Comparison of ENCODE assay signal across 8 cellular contexts in the genomic region with DNA sequence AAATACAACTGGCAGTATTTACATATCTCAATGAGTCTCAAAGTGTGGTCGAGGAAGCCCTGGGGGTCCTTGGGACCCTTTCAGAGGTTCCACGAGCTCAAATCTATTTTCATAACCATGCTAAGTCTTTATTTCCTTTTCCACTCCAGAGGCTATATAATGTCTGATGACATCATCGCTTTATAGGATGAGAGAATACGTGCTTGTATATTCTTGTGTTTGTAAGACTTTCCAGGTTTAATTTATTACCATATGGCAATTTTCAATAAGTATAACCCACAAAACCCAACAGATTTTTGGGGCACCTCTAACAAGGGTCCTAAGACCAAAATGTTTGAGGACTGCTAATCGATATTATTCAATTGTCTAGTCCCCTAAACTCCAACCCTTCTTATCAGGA. TPM values are rescaled to one million over a fixed set of nuclear protein-coding genes. Genes with fewer than 3 reads are reported as not detected.
DNase-seq lines count a peak whose midpoint lies in the region; ATAC-seq and TF ChIP-seq lines count a peak whose summit lies in the region.

No MANE protein-coding gene starts in this region.

- H3K36me3 Mint-ChIP-seq in CD4-positive, CD25-positive, alpha-beta regulatory T cell: no peaks in the 10 kb centered on the region
- no peaks in the 10 kb centered on the region for H3K36me3 Mint-ChIP-seq in neural crest cell (ENCODE audit: low read depth)

- no peaks in the 10 kb centered on the region for H3K9me3 ChIP-seq in CD4-positive, CD25-positive, alpha-beta regulatory T cell (ENCODE audit: control insufficient read depth in 2 of 2, low read length in 2 of 2)

- H3K9me3 Mint-ChIP-seq in CD4-positive, CD25-positive, alpha-beta regulatory T cell: no peaks in the 10 kb centered on the region
- no peaks in the 10 kb centered on the region for H3K9me3 Mint-ChIP-seq in neural crest cell

- H3K27ac Mint-ChIP-seq in CD4-positive, CD25-positive, alpha-beta regulatory T cell: peak overlapping the region in 1 of 3 donors; percentile 96
- no peak overlapping the region for H3K27ac Mint-ChIP-seq in neural crest cell (ENCODE audit: unreplicated experiment)

- ATAC-seq in CD4-positive, CD25-positive, alpha-beta regulatory T cell (ENCODE audit: low read depth in 2 of 2): no peak

- in situ Hi-C loops in KBM-7 (cut with MboI; ENCODE audit: low pct_unique_long_range_greater_than_20kb, low sequenced_read_pairs): no loop called here

- peaks cover 5% of the 10 kb centered on the region for H3K27me3 Mint-ChIP-seq in CD4-positive, CD25-positive, alpha-beta regulatory T cell
- H3K27me3 Mint-ChIP-seq in neural crest cell (ENCODE audit: low read depth): no peaks in the 10 kb centered on the region

- DNase-seq in CD4-positive, CD25-positive, alpha-beta regulatory T cell: no peak
- peak; percentile 30 for DNase-seq in NCI-H146 treated with DMSO at 0.1 percent for 48 hours (lab: John Stamatoyannopoulos, UW; ENCODE audit: unreplicated experiment)
- DNase-seq in coronary artery (ENCODE audit: low spot score): no peak
- DNase-seq in neural crest cell (ENCODE audit: low read depth, low spot score): no peak
- no peak for DNase-seq in NCI-H345 (lab: John Stamatoyannopoulos, UW)
- no peak for DNase-seq in caudate nucleus (lab: John Stamatoyannopoulos, UW)
- no peak for DNase-seq in KBM-7
- no peak for DNase-seq in medulla oblongata (ENCODE audit: extremely low spot score)

- H3K27me3 ChIP-seq in CD4-positive, CD25-positive, alpha-beta regulatory T cell (ENCODE audit: control insufficient read depth, insufficient read depth, low read length): no peaks in the 10 kb centered on the region

- H3K36me3 ChIP-seq in CD4-positive, CD25-positive, alpha-beta regulatory T cell (ENCODE audit: control insufficient read depth, insufficient read depth, low read length): no peaks in the 10 kb centered on the region

- H3K4me1 ChIP-seq in CD4-positive, CD25-positive, alpha-beta regulatory T cell (ENCODE audit: control insufficient read depth, insufficient read depth, low read length, poor library complexity, severe bottlenecking): peaks cover 26% of the 10 kb centered on the region

- no peak for TF ChIP-seq CTCF in coronary artery (IDR thresholded peaks at IDR 0.05)
- TF ChIP-seq CTCF in neural crest cell (conservative IDR thresholded peaks at IDR 0.05): no peak

- peak overlapping the region; percentile 95 to 97 (median 96) for H3K4me3 Mint-ChIP-seq in CD4-positive, CD25-positive, alpha-beta regulatory T cell
- H3K4me3 Mint-ChIP-seq in neural crest cell: peak overlapping the region; percentile 90

- peak overlapping the region; percentile 93 for H3K4me3 ChIP-seq in CD4-positive, CD25-positive, alpha-beta regulatory T cell (ENCODE audit: low read depth, low read length)
- peak overlapping the region; percentile 95 for H3K4me3 ChIP-seq in coronary artery

- H3K4me1 Mint-ChIP-seq in CD4-positive, CD25-positive, alpha-beta regulatory T cell: peaks cover 18 to 54% (median 39%) of the 10 kb centered on the region in 4 donors
- H3K4me1 Mint-ChIP-seq in neural crest cell: peaks cover 53% of the 10 kb centered on the region

- no peak overlapping the region for H3K27ac ChIP-seq in CD4-positive, CD25-positive, alpha-beta regulatory T cell (ENCODE audit: insufficient read depth, low read length, poor library complexity, severe bottlenecking)
- H3K27ac ChIP-seq in coronary artery: peak overlapping the region; percentile 99 to 100
- H3K27ac ChIP-seq in caudate nucleus (ENCODE audit: low read depth, low read length): no peak overlapping the region

RNA-seq across cellular contexts. Expression of a gene that starts 1.4 kb away (rescaled TPM):
- total RNA-seq in CD4-positive, CD25-positive, alpha-beta regulatory T cell: 4.3 TPM
- 1 to 10 TPM in 1 of 4 donors, under 1 TPM in 3; 0.48 to 1.2 (median 0.72) TPM for polyA plus RNA-seq in CD4-positive, CD25-positive, alpha-beta regulatory T cell
- total RNA-seq in neural crest cell: 12.2 and 12.6 TPM in 2 replicates

RNA-seq across cellular contexts. Expression of a gene that starts 59.9 kb away (rescaled TPM):
- not detected for total RNA-seq in CD4-positive, CD25-positive, alpha-beta regulatory T cell
- not detected for polyA plus RNA-seq in CD4-positive, CD25-positive, alpha-beta regulatory T cell
- total RNA-seq in neural crest cell: 7.5 TPM in 2 replicates

Comparison
In these comparisons a context has a peak if more than half of its experiments do, and no peak if none do; other contexts are left out.
1. H3K27ac ChIP-seq: peak in coronary artery (2 of 2); none in CD4-positive, CD25-positive, alpha-beta regulatory T cell (single experiment) and caudate nucleus (single experiment).